In the genomic region with DNA sequence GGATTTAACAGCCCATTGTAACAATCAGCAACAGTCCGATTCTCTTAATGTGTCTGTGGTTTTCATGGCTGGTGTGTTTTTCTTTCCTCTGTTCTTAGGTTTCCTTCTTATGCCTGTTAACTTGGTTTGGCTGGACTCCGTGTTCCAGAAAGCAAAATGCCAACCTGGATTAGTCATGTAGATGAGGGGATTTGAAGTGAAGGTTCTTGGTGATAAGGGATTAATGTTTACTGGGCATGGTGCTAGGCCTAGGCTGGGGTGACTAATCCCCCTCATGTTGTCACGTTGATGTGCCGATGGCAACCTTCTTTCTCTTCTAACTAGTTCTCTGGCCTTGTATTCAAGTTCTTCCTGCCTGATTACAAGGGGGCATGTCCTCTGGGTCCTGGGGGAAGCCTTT, we compare ENCODE assay signal across 14 cellular contexts.
DNase-seq lines count a peak whose midpoint lies in the region; ATAC-seq, FAIRE-seq and TF ChIP-seq lines count a peak whose summit lies in the region.
"Had no signal": no experiment of that assay in that cellular context is flagged by ENCODE, and none has a peak within 500 bp of the region (broad histone marks: within the 10 kb centered on the region; RNA-seq: fewer than 3 reads in every experiment).

No MANE protein-coding gene starts in this region.

- peak; percentile 42 for TF ChIP-seq EP300 in suprapubic skin (IDR thresholded peaks at IDR 0.05)

- TF ChIP-seq POLR2A in suprapubic skin (IDR thresholded peaks at IDR 0.05) = no peak

- H3K4me1 ChIP-seq in keratinocyte (ENCODE audit: control insufficient read depth, extremely low read depth, insufficient read depth, low read length) = peaks cover 6% of the 10 kb centered on the region
- H3K4me1 ChIP-seq in suprapubic skin = no peaks in the 10 kb centered on the region
- H3K4me1 ChIP-seq in hepatocyte (ENCODE audit: insufficient read depth) = no peaks in the 10 kb centered on the region
- H3K4me1 ChIP-seq: right lobe of liver had no signal

- H3K4me2 ChIP-seq in keratinocyte (ENCODE audit: control insufficient read depth, extremely low read depth, insufficient read depth, low read depth, low read length) (peak overlapping the region; percentile 14), hepatocyte (no peak overlapping the region)

- no peaks in the 10 kb centered on the region for H3K79me2 ChIP-seq in keratinocyte (ENCODE audit: control insufficient read depth, insufficient read depth, low read length)
- no peaks in the 10 kb centered on the region for H3K79me2 ChIP-seq in hepatocyte

- 59% methylated on average over 4 of the region's 4 CpGs for WGBS in suprapubic skin
- 57% methylated on average over 4 of the region's 4 CpGs for WGBS in hepatocyte (ENCODE audit: low lambda C conversion rate, missing lambda C conversion rate)

- H2AFZ ChIP-seq in keratinocyte (ENCODE audit: control insufficient read depth, low read length) (no peak overlapping the region), hepatocyte (no peak overlapping the region)

- no peak overlapping the region for H3K4me3 ChIP-seq in keratinocyte (ENCODE audit: control insufficient read depth in 2 of 3, extremely low read depth in 1 of 3, insufficient read depth in 2 of 3, low read depth in 1 of 3, low read length in 3 of 3)
- no peak overlapping the region for H3K4me3 ChIP-seq in suprapubic skin
- no peak overlapping the region for H3K4me3 ChIP-seq in hepatocyte
- H3K4me3 ChIP-seq: GM12878, right lobe of liver had no signal

- H3K9ac ChIP-seq in keratinocyte (ENCODE audit: control insufficient read depth, extremely low read depth, insufficient read depth, low read length) = no peak overlapping the region

- H3K9me2 ChIP-seq in hepatocyte (replicated peaks; ENCODE audit: insufficient read depth) = no peaks in the 10 kb centered on the region

- no peaks in the 10 kb centered on the region for H3K9me1 ChIP-seq in keratinocyte (ENCODE audit: control insufficient read depth, extremely low read depth, insufficient read depth, low read length)

- H3K36me3 ChIP-seq in keratinocyte (ENCODE audit: control insufficient read depth in 2 of 2, extremely low read depth in 1 of 2, insufficient read depth in 2 of 2, low read length in 2 of 2) (no peaks in the 10 kb centered on the region), suprapubic skin (no peaks in the 10 kb centered on the region), hepatocyte (replicated peaks; ENCODE audit: insufficient read depth, low read depth) (no peaks in the 10 kb centered on the region)
- H3K36me3 ChIP-seq: right lobe of liver had no signal

- no peak for ATAC-seq in GM18502 (IDR thresholded peaks at IDR 0.05; ENCODE audit: poor library complexity, unreplicated experiment)
- ATAC-seq: GM12878, right lobe of liver had no signal

- DNase-seq in HK-2 (ENCODE audit: unreplicated experiment) (peak; percentile 44), astrocyte of the hippocampus (ENCODE audit: low read depth, low spot score) (peak; percentile 93), keratinocyte (ENCODE audit: low read depth, low spot score) (no peak), suprapubic skin (ENCODE audit: low spot score in 2 of 2) (no peak), posterior vena cava (ENCODE audit: low spot score) (no peak), hepatocyte (ENCODE audit: low spot score) (no peak)
- no peak for DNase-seq in stimulated activated CD4-positive, alpha-beta T cell treated with anti-CD3 and anti-CD28 coated beads, Interleukin-4, amount 100 ng/mL, for 1 hour
- DNase-seq: amniotic stem cell, mesendoderm, NCI-H1105, right lobe of liver had no signal

- no peak overlapping the region for H3K27ac ChIP-seq in keratinocyte (ENCODE audit: control insufficient read depth, insufficient read depth, low read length)
- H3K27ac ChIP-seq in suprapubic skin = peak overlapping the region; percentile 34
- no peak overlapping the region for H3K27ac ChIP-seq in hepatocyte
- H3K27ac ChIP-seq: HL-60, right lobe of liver had no signal

- intact Hi-C loops in posterior vena cava (cut with DNase I) = no loop called here

- H3K27me3 ChIP-seq in keratinocyte (ENCODE audit: control insufficient read depth, extremely low read depth, insufficient read depth, low read length) = peaks cover 4% of the 10 kb centered on the region
- no peaks in the 10 kb centered on the region for H3K27me3 ChIP-seq in suprapubic skin
- H3K27me3 ChIP-seq in hepatocyte = no peaks in the 10 kb centered on the region
- H3K27me3 ChIP-seq: right lobe of liver had no signal

- no peaks in the 10 kb centered on the region for H3K9me3 ChIP-seq in keratinocyte (ENCODE audit: control insufficient read depth, low read depth, low read length)
- H3K9me3 ChIP-seq in suprapubic skin = no peaks in the 10 kb centered on the region
- no peaks in the 10 kb centered on the region for H3K9me3 ChIP-seq in hepatocyte (ENCODE audit: low read depth)
- H3K9me3 ChIP-seq: right lobe of liver had no signal

- peak; percentile 72 for FAIRE-seq in keratinocyte (lab: Jason Lieb, UNC)
- FAIRE-seq: GM12878 had no signal

- H4K20me1 ChIP-seq in keratinocyte (ENCODE audit: control insufficient read depth, extremely low read depth, insufficient read depth, low read length) = no peaks in the 10 kb centered on the region
- H4K20me1 ChIP-seq in hepatocyte (ENCODE audit: insufficient read depth, poor library complexity, severe bottlenecking) = no peaks in the 10 kb centered on the region

- dilution Hi-C loops in keratinocyte (cut with MboI; ENCODE audit: extremely low pct_ligation_motif_present, low sequenced_read_pairs) = no loop called here

- TF ChIP-seq CTCF in keratinocyte (optimal IDR thresholded peaks at IDR 0.05 in 1 of 3, IDR thresholded peaks at IDR 0.05 in 1 of 3, conservative IDR thresholded peaks at IDR 0.05 in 1 of 3; ENCODE audit: extremely low read depth in 1 of 3, insufficient read depth in 2 of 3, low read length in 3 of 3) (no peak), suprapubic skin (IDR thresholded peaks at IDR 0.05) (no peak), hepatocyte (IDR thresholded peaks at IDR 0.05; ENCODE audit: poor library complexity) (no peak)

Comparison
In these comparisons a context has a peak if more than half of its experiments do, and no peak if none do; other contexts are left out.
1. DNase-seq: peak in HK-2 (single experiment) and astrocyte of the hippocampus (single experiment); none in keratinocyte (single experiment), suprapubic skin (0 of 2), stimulated activated CD4-positive, alpha-beta T cell treated with anti-CD3 and anti-CD28 coated beads, Interleukin-4, amount 100 ng/mL, for 1 hour (single experiment), posterior vena cava (single experiment) and hepatocyte (single experiment).